In the genomic region with DNA sequence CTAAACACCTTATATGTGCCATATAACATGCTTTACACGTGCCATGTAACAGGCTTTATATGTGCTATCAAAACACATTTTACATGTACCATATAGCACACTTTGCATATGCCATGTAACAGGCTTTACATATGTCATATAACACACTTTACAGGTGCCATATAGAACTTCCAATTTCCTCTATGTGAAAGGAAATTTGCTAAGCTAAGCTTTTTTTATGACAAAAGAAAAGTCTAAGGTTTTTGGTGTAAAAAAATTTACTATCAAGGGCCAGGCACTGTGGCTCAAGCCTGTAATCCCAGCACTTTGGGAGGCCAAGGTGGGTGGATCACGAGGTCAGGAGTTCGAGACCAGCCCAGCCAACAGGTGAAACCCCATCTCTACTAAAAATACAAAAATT, we compare ENCODE assay signal across 23 cellular contexts.
"Had no signal": no experiment of that assay in that cellular context is flagged by ENCODE, and none has a peak within 500 bp of the region (broad histone marks: within the 10 kb centered on the region; RNA-seq: fewer than 3 reads in every experiment).

No MANE protein-coding gene starts in this region.

- FAIRE-seq: colon, endothelial cell of umbilical vein, frontal cortex, islet of Langerhans, keratinocyte had no signal

- ATAC-seq: foreskin keratinocyte, heart right ventricle, left cardiac atrium, left lung, left ventricle myocardium superior, lower lobe of right lung, mucosa of descending colon had no signal

- H3K9me3 ChIP-seq: esophagus muscularis mucosa, heart right ventricle, left lung, lower lobe of right lung, mucosa of descending colon had no signal

- DNase-seq: dermis blood vessel endothelial cell; dorsolateral prefrontal cortex; effector CD4-positive, alpha-beta T cell; effector memory CD4-positive, alpha-beta T cell; foreskin keratinocyte; glutamatergic neuron; head of caudate nucleus; heart right ventricle; hippocampal formation; left cardiac atrium; left lung; left ventricle myocardium superior; lower lobe of right lung; mesenchymal stem cell; mucosa of descending colon had no signal

- H3K4me3 ChIP-seq: coronary artery, dorsolateral prefrontal cortex, esophagus muscularis mucosa, heart right ventricle, left lung, lower lobe of right lung, mucosa of descending colon had no signal

- H3K36me3 ChIP-seq: esophagus muscularis mucosa, heart right ventricle, left lung, lower lobe of right lung had no signal

- H3K27me3 ChIP-seq: dorsolateral prefrontal cortex, foreskin keratinocyte, heart right ventricle, left lung had no signal

- H3K27ac ChIP-seq: coronary artery, esophagus muscularis mucosa, foreskin keratinocyte, left lung, lower lobe of right lung had no signal

- H3K4me3 Mint-ChIP-seq: mesothelial cell of epicardium had no signal

- H3K9me3 Mint-ChIP-seq: mesothelial cell of epicardium had no signal

- H3K27ac Mint-ChIP-seq: mesothelial cell of epicardium had no signal

- H3K4me1 ChIP-seq: esophagus muscularis mucosa, foreskin keratinocyte had no signal
